16 cellular contexts compared by ENCODE assay signal in genomic region chr7:27189560-27190283, GRCh38. TPM values are rescaled to one million over a fixed set of nuclear protein-coding genes. Genes with fewer than 3 reads are reported as not detected.
DNase-seq lines count a peak whose midpoint lies in the region; ATAC-seq and TF ChIP-seq lines count a peak whose summit lies in the region.
"Had no signal": no experiment of that assay in that cellular context is flagged by ENCODE, and none has a peak within 500 bp of the region (broad histone marks: within the 10 kb centered on the region; RNA-seq: fewer than 3 reads in every experiment).

No MANE protein-coding gene starts in this region.

- CTCF ChIA-PET in PC-3 (lab: Charles Lee) = interaction anchor here (1.0 to 1.8 kb wide), 3 partner anchors 10 to 29 kb away, joined by 3 to 11 read pairs (median 6); no protein-coding TSS in a partner anchor

- peak overlapping the region; percentile 97 for H3K9ac ChIP-seq in PC-3 (ENCODE audit: low read length)

- in situ Hi-C loops in G401 (cut with HindIII; ENCODE audit: low sequenced_read_pairs) = no loop called here

- peak overlapping the region; percentile 99 for H3K4me2 ChIP-seq in PC-3 (ENCODE audit: low read length)

- H4K20me1 ChIP-seq in PC-3 (ENCODE audit: low read length) = no peaks in the 10 kb centered on the region

- TF ChIP-seq CTCF in PC-3 (conservative IDR thresholded peaks at IDR 0.05; ENCODE audit: low read depth, low read length) (no peak), kidney epithelial cell (IDR thresholded peaks at IDR 0.05; ENCODE audit: insufficient read depth, low read length, poor library complexity, severe bottlenecking) (no peak)

- intact Hi-C loops in PC-3 (cut with micrococcal nuclease) = no loop called here

- POLR2A ChIA-PET in PC-3 (lab: Charles Lee; ENCODE audit: unreplicated experiment) = interaction anchor here (0.5 to 2.6 kb wide), 8 partner anchors 9 to 481 kb away, joined by 3 to 24 read pairs (median 5); partner anchors contain the start of gene HOXA13

- peaks cover 41% of the 10 kb centered on the region for H3K4me1 ChIP-seq in PC-3 (ENCODE audit: insufficient read depth, low read length)

- no peak overlapping the region for H2AFZ ChIP-seq in PC-3 (ENCODE audit: low read length)

- H3K79me2 ChIP-seq in PC-3 (ENCODE audit: low read length) = peaks cover 100% of the 10 kb centered on the region

- H3K4me3 ChIP-seq in PC-3 (ENCODE audit: low read length) = peak overlapping the region; percentile 91
- H3K4me3 ChIP-seq in kidney epithelial cell (ENCODE audit: low read depth, low read length) = peak overlapping the region; percentile 52

- H3K9me2 ChIP-seq in PC-3 (replicated peaks; ENCODE audit: low read length) = no peaks in the 10 kb centered on the region

- H3K27ac ChIP-seq in PC-3 (ENCODE audit: low read length) = peak overlapping the region; percentile 97
- H3K27ac ChIP-seq: 22Rv1, left ventricle myocardium inferior had no signal

- no peaks in the 10 kb centered on the region for H3K9me3 ChIP-seq in PC-3 (ENCODE audit: low read length)
- H3K9me3 ChIP-seq: left ventricle myocardium inferior had no signal

- ATAC-seq in PC-3 (no peak), GM19397 (IDR thresholded peaks at IDR 0.05; ENCODE audit: unreplicated experiment) (no peak)

- H3K36me3 ChIP-seq in PC-3 (ENCODE audit: low read depth, low read length) = no peaks in the 10 kb centered on the region
- no peaks in the 10 kb centered on the region for H3K36me3 ChIP-seq in kidney epithelial cell (ENCODE audit: control insufficient read depth, insufficient read depth, low read length)
- H3K36me3 ChIP-seq: left ventricle myocardium inferior had no signal

- DNase-seq in NCI-H82 (lab: John Stamatoyannopoulos, UW) (peak; percentile 53), NCI-H82 treated with DMSO at 0.1 percent for 48 hours (lab: John Stamatoyannopoulos, UW; ENCODE audit: unreplicated experiment) (no peak), PC-3 (peak; percentile 13), kidney epithelial cell (ENCODE audit: low read depth) (no peak), hepatic stellate cell (ENCODE audit: low spot score) (no peak), G401 (ENCODE audit: low spot score) (no peak)
- peak; percentile 22 for DNase-seq in stimulated activated CD8-positive, alpha-beta memory T cell treated with anti-CD3 and anti-CD28 coated beads, Interleukin-4, amount 100 ng/mL, for 48 hours
- DNase-seq: activated gamma-delta T cell, DND-41, left ventricle myocardium inferior, NCI-H187 had no signal

- H3F3A ChIP-seq in PC-3 (ENCODE audit: low read length, unreplicated experiment) = no peaks in the 10 kb centered on the region

- no TSS peak for BruUV-seq in PC-3 (replicated peaks; lab: Mats Ljungman, UMichigan)

- no peaks in the 10 kb centered on the region for H3K27me3 ChIP-seq in PC-3 (ENCODE audit: low read length)
- H3K27me3 ChIP-seq in kidney epithelial cell (ENCODE audit: control insufficient read depth, insufficient read depth, low read length) = peaks cover 29% of the 10 kb centered on the region

RNA-seq across cellular contexts. Expression of gene HOXA11, which starts 4.7 kb away (rescaled TPM):
- total RNA-seq in PC-3 (2014; rRNA removed) (26.6 and 31.4 TPM in 2 replicates), kidney epithelial cell (11.4 and 17.3 TPM in 2 replicates)
- total RNA-seq in G401 (2014; rRNA removed; shearing (Covaris generic)) = 9.3 and 11.6 TPM in 2 replicates
- total RNA-seq: frontal cortex, HT1080, left ventricle myocardium inferior, OCI-LY7 had no signal

RNA-seq across cellular contexts. Expression of gene HOXA13, which starts 10.2 kb away (rescaled TPM):
- 12.1 and 14.9 TPM in 2 replicates for total RNA-seq in PC-3 (2014; rRNA removed)
- not detected in 2 replicates for total RNA-seq in kidney epithelial cell
- 0.37 TPM in 1 of 2 replicates, not detected in the other for total RNA-seq in G401 (2014; rRNA removed; shearing (Covaris generic))
- total RNA-seq: frontal cortex, left ventricle myocardium inferior had no signal

RNA-seq across cellular contexts. Expression of gene HOXA10, which starts 15.6 kb away (rescaled TPM):
- total RNA-seq in PC-3 (2014; rRNA removed) = 36.0 and 46.1 TPM in 2 replicates
- total RNA-seq in kidney epithelial cell = 29.1 and 30.9 TPM in 2 replicates
- 10.3 and 23.0 TPM in 2 replicates for total RNA-seq in G401 (2014; rRNA removed; shearing (Covaris generic))
- total RNA-seq: frontal cortex, left ventricle myocardium inferior, OCI-LY7 had no signal

RNA-seq across cellular contexts. Expression of gene HOXA9, which starts 24.4 kb away (rescaled TPM):
- total RNA-seq in PC-3 (2014; rRNA removed) (69.0 and 85.3 TPM in 2 replicates), kidney epithelial cell (46.5 and 53.7 TPM in 2 replicates)
- 66.5 and 71.2 TPM in 2 replicates for total RNA-seq in G401 (2014; rRNA removed; shearing (Covaris generic))
- total RNA-seq: frontal cortex, left ventricle myocardium inferior, OCI-LY7 had no signal

RNA-seq across cellular contexts. Expression of gene HOXA7, which starts 33.2 kb away (rescaled TPM):
- total RNA-seq in PC-3 (2014; rRNA removed) (2.6 and 2.8 TPM in 2 replicates), kidney epithelial cell (28.8 and 34.2 TPM in 2 replicates)
- total RNA-seq in G401 (2014; rRNA removed; shearing (Covaris generic)) = 4.4 and 7.1 TPM in 2 replicates
- total RNA-seq: frontal cortex, HT1080 had no signal

Comparison
In these comparisons a context has a peak if more than half of its experiments do, and no peak if none do; other contexts are left out.
1. DNase-seq: peak in NCI-H82 (single experiment), PC-3 (single experiment) and stimulated activated CD8-positive, alpha-beta memory T cell treated with anti-CD3 and anti-CD28 coated beads, Interleukin-4, amount 100 ng/mL, for 48 hours (single experiment); none in NCI-H82 treated with DMSO at 0.1 percent for 48 hours (single experiment), kidney epithelial cell (single experiment), hepatic stellate cell (single experiment) and G401 (single experiment).